ENCODE assay signal across 26 cellular contexts in genomic region chr13:44693156-44693826, GRCh38.
"Had no signal": no experiment of that assay in that cellular context is flagged by ENCODE, and none has a peak within 500 bp of the region (broad histone marks: within the 10 kb centered on the region; RNA-seq: fewer than 3 reads in every experiment).

No MANE protein-coding gene starts in this region.

- H3K4me3 ChIP-seq: ascending aorta, breast epithelium, cardiac muscle cell, coronary artery, dorsolateral prefrontal cortex, gastrocnemius medialis had no signal

- ATAC-seq: activated CD4-positive, alpha-beta T cell treated with anti-CD3 and anti-CD28 coated beads for 36 hours; activated CD8-positive, alpha-beta memory T cell treated with anti-CD3 and anti-CD28 coated beads, Interleukin-2, amount 10 ng/mL, durations not matched to agents 7 days and 5 days; activated CD8-positive, alpha-beta T cell treated with anti-CD3 and anti-CD28 coated beads, Interleukin-2, amount 10 ng/mL, durations not matched to agents 7 days and 5 days; activated naive CD4-positive, alpha-beta T cell treated with anti-CD3 and anti-CD28 coated beads, Interleukin-2, amount 50 U/mL, for 72 hours; esophagus mucosa; gastrocnemius medialis had no signal

- H3K36me3 ChIP-seq: ascending aorta, breast epithelium, cardiac muscle cell, gastrocnemius medialis had no signal

- H3K27ac ChIP-seq: ascending aorta, breast epithelium, cardiac muscle cell, dorsolateral prefrontal cortex, foreskin keratinocyte had no signal

- DNase-seq: activated CD4-positive, alpha-beta memory T cell treated with anti-CD3 and anti-CD28 coated beads for 36 hours; activated CD4-positive, alpha-beta T cell treated with anti-CD3 and anti-CD28 coated beads for 36 hours; activated CD4-positive, alpha-beta T cell treated with anti-CD3 and anti-CD28 coated beads, Interleukin-2, amount 10 ng/mL, durations not matched to agents 24 days and 14 days; activated CD4-positive, CD25-positive, alpha-beta regulatory T cell; activated CD4-positive, CD25-positive, alpha-beta regulatory T cell treated with anti-CD3 and anti-CD28 coated beads, Interleukin-2, amount 50 U/mL, for 72 hours; activated CD8-positive, alpha-beta memory T cell treated with anti-CD3 and anti-CD28 coated beads, Interleukin-2, amount 10 ng/mL, durations not matched to agents 7 days and 5 days; activated CD8-positive, alpha-beta memory T cell treated with anti-CD3 and anti-CD28 coated beads, Interleukin-2, amount 50 U/mL, for 4 hours; activated CD8-positive, alpha-beta T cell treated with anti-CD3 and anti-CD28 coated beads, Interleukin-2, amount 10 ng/mL, durations not matched to agents 7 days and 5 days; activated effector memory CD4-positive, alpha-beta T cell treated with anti-CD3 and anti-CD28 coated beads, Interleukin-2, amount 50 U/mL, for 16 hours; activated naive CD4-positive, alpha-beta T cell treated with anti-CD3 and anti-CD28 coated beads for 36 hours; activated naive CD8-positive, alpha-beta T cell treated with anti-CD3 and anti-CD28 coated beads, Interleukin-2, amount 10 ng/mL, durations not matched to agents 7 days and 5 days; activated T-cell treated with anti-CD3 and anti-CD28 coated beads, Interleukin-2, amount 50 U/mL, for 1 hour; activated T-cell treated with anti-CD3 and anti-CD28 coated beads, Interleukin-2, amount 50 U/mL, for 48 hours; dorsolateral prefrontal cortex; effector memory CD4-positive, alpha-beta T cell; endodermal cell; foreskin keratinocyte; gastrocnemius medialis; glutamatergic neuron; T-helper 2 cell had no signal

- H3K27me3 ChIP-seq: ascending aorta, breast epithelium, cardiac muscle cell, dorsolateral prefrontal cortex, foreskin keratinocyte, gastrocnemius medialis had no signal

- H3K9me3 ChIP-seq: ascending aorta, breast epithelium, gastrocnemius medialis had no signal

- H3K4me1 ChIP-seq: breast epithelium, foreskin keratinocyte had no signal
